ENCODE assay signal across 10 cellular contexts in the genomic region with DNA sequence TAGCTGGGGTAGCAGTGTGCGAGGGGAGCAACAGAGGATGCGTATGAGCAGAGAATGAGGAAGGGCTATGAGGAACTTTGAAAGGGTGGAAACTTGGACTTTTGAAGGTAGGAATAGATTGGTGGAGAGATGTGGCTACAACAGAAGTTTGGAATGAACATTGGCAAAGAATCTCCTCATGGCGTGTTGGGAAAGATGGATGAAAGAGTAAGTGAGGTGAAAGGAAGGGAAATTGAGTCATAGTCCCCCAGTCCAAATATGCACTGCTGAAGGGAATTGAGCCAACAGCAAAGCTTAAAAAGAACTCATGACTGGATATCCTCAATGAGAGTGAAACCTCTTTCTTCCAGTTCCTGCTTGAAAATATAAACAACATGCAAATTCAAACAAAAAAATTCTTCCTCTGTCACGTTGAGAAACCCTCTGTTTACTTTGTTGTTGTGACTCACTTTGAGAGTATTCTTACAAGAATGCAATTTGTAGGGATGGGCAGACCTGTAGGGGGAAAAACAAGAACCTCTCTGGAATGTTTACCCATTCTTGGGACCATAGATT.
DNase-seq lines count a peak whose midpoint lies in the region; ATAC-seq, FAIRE-seq and TF ChIP-seq lines count a peak whose summit lies in the region.
"Had no signal": no experiment of that assay in that cellular context is flagged by ENCODE, and none has a peak within 500 bp of the region (broad histone marks: within the 10 kb centered on the region; RNA-seq: fewer than 3 reads in every experiment).

No MANE protein-coding gene starts in this region.

- H2AK5ac ChIP-seq in mesendoderm (ENCODE audit: low read length), result no peak overlapping the region

- H4K8ac ChIP-seq in mesendoderm (ENCODE audit: low read depth, low read length), result no peak overlapping the region

- no peak overlapping the region for H3K27ac ChIP-seq in mesendoderm (ENCODE audit: low read depth, low read length)

- H3K27me3 ChIP-seq in MG63 (no peaks in the 10 kb centered on the region), mesendoderm (ENCODE audit: insufficient read depth, low read length, poor library complexity) (no peaks in the 10 kb centered on the region)

- H3K9me3 ChIP-seq in MG63, result peaks cover 4% of the 10 kb centered on the region; the same call in 1 of the 2 replicates

- H3K4me2 ChIP-seq in mesendoderm (ENCODE audit: low read length), result no peak overlapping the region

- DNase-seq in CD14-positive monocyte (ENCODE audit: low spot score), result no peak
- DNase-seq in MG63, result peak; percentile 78
- peak; percentile 86 for DNase-seq in mesendoderm
- no peak for DNase-seq in NCI-H1417 treated with DMSO at 0.1 percent for 48 hours (lab: John Stamatoyannopoulos, UW)
- DNase-seq: activated B cell treated with CpG ODN at 0.5 μM for 24 hours, COR-L47 had no signal

- no peak for ATAC-seq in HG02798 (IDR thresholded peaks at IDR 0.05; ENCODE audit: poor library complexity, unreplicated experiment)
- no peak for ATAC-seq in HG03045 (IDR thresholded peaks at IDR 0.05; ENCODE audit: unreplicated experiment)
- ATAC-seq in HG03457 (IDR thresholded peaks at IDR 0.05; ENCODE audit: unreplicated experiment), result no peak

- no peak overlapping the region for H4K5ac ChIP-seq in mesendoderm (ENCODE audit: low read length)

- H3K27me3 Mint-ChIP-seq in CD14-positive monocyte (ENCODE audit: low read depth in 3 of 3), result peaks cover 0 to 2% (median 0%) of the 10 kb centered on the region in 3 donors
- H3K27me3 Mint-ChIP-seq: activated B cell treated with CpG ODN at 0.5 μM for 24 hours had no signal

- intact Hi-C loops in CD14-positive monocyte (cut with micrococcal nuclease), result no loop called here

- H3K9me3 Mint-ChIP-seq in CD14-positive monocyte, result peaks cover 0 to 7% (median 5%) of the 10 kb centered on the region in 7 donors
- H3K9me3 Mint-ChIP-seq: activated B cell treated with CpG ODN at 0.5 μM for 24 hours had no signal

- H3K4me3 Mint-ChIP-seq in CD14-positive monocyte, result peak overlapping the region in 1 of 2 donors; percentile 31
- H3K4me3 Mint-ChIP-seq: activated B cell treated with CpG ODN at 0.5 μM for 24 hours had no signal

- no peak overlapping the region for H2BK15ac ChIP-seq in mesendoderm (replicated peaks; ENCODE audit: low read depth)

- H3K23ac ChIP-seq in mesendoderm (ENCODE audit: low read length), result no peak overlapping the region

- H3K4me1 ChIP-seq in mesendoderm (ENCODE audit: control insufficient read depth, low read depth, low read length), result no peaks in the 10 kb centered on the region

- peak; percentile 80 for FAIRE-seq in endometrium (lab: Jason Lieb, UNC)

- H3K79me1 ChIP-seq in mesendoderm (ENCODE audit: low read length), result no peaks in the 10 kb centered on the region

- H3K36me3 ChIP-seq in MG63, result no peaks in the 10 kb centered on the region; the same call in 1 of the 2 replicates
- H3K36me3 ChIP-seq in mesendoderm (ENCODE audit: control insufficient read depth, insufficient read depth, low read length), result no peaks in the 10 kb centered on the region

- no peak overlapping the region for H3K9ac ChIP-seq in mesendoderm (ENCODE audit: low read length)

- TF ChIP-seq CTCF in CD14-positive monocyte (IDR thresholded peaks at IDR 0.05), result no peak

- H2BK5ac ChIP-seq in mesendoderm (ENCODE audit: low read length), result no peak overlapping the region

- H3K56ac ChIP-seq in mesendoderm (ENCODE audit: low read length), result no peak overlapping the region

- no peaks in the 10 kb centered on the region for H3K79me2 ChIP-seq in mesendoderm (ENCODE audit: control insufficient read depth, insufficient read depth, low read length)

- H3K4me1 Mint-ChIP-seq in CD14-positive monocyte, result peaks cover 19% of the 10 kb centered on the region
- H3K4me1 Mint-ChIP-seq: activated B cell treated with CpG ODN at 0.5 μM for 24 hours had no signal

- no peaks in the 10 kb centered on the region for H3K36me3 Mint-ChIP-seq in CD14-positive monocyte

- H3K4me3 ChIP-seq in MG63 (no peak overlapping the region), mesendoderm (ENCODE audit: low read length) (no peak overlapping the region)

- WGBS in mesendoderm (ENCODE audit: extremely low coverage, insufficient coverage, low lambda C conversion rate), result no CpG with 5 or more reads among the region's 4 CpGs

- no peak overlapping the region for H3K4ac ChIP-seq in mesendoderm (ENCODE audit: low read depth, low read length)

- H2BK120ac ChIP-seq in mesendoderm (ENCODE audit: low read depth, low read length), result no peak overlapping the region

- H3K18ac ChIP-seq in mesendoderm (ENCODE audit: low read length), result no peak overlapping the region

- H3K27ac Mint-ChIP-seq in CD14-positive monocyte, result peak overlapping the region; percentile 0 to 81 (median 66)
- H3K27ac Mint-ChIP-seq: activated B cell treated with CpG ODN at 0.5 μM for 24 hours had no signal

Comparison
In these comparisons a context has a peak if more than half of its experiments do, and no peak if none do; other contexts are left out.
1. DNase-seq: peak in MG63 (single experiment) and mesendoderm (single experiment); none in CD14-positive monocyte (single experiment) and NCI-H1417 treated with DMSO at 0.1 percent for 48 hours (single experiment).